16 cellular contexts compared by ENCODE assay signal in genomic region chr7:77794000-77794399, GRCh38.
"Had no signal": no experiment of that assay in that cellular context is flagged by ENCODE, and none has a peak within 500 bp of the region (broad histone marks: within the 10 kb centered on the region; RNA-seq: fewer than 3 reads in every experiment).

No MANE protein-coding gene starts in this region.

- DNase-seq: activated CD4-positive, alpha-beta T cell treated with anti-CD3 and anti-CD28 coated beads, Interleukin-2, amount 50 U/mL, for 48 hours; activated CD4-positive, CD25-positive, alpha-beta regulatory T cell treated with anti-CD3 and anti-CD28 coated beads, Interleukin-2, amount 50 U/mL, for 72 hours; activated naive CD4-positive, alpha-beta T cell treated with Interleukin-2 at 50 U/mL for 16 hours; amniotic stem cell; body of pancreas; endodermal cell; immature natural killer cell; naive thymus-derived CD8-positive, alpha-beta T cell; nucleus accumbens; sigmoid colon; stimulated activated CD4-positive, alpha-beta T cell treated with anti-CD3 and anti-CD28 coated beads, Interleukin-2, amount 100 ng/mL, for 48 hours; testis had no signal

- H3K9me3 ChIP-seq: body of pancreas, prostate gland, sigmoid colon, testis had no signal

- ATAC-seq: body of pancreas; esophagus mucosa; naive thymus-derived CD8-positive, alpha-beta T cell had no signal

- H3K27me3 ChIP-seq: body of pancreas, sigmoid colon, testis had no signal

- H3K27ac Mint-ChIP-seq: endodermal cell; stimulated activated naive CD8-positive, alpha-beta T cell treated with anti-CD3 and anti-CD28 coated beads, Interleukin-15, Interleukin-2, amounts not matched to agents 100 ng/mL and 50 ng/mL, for 24 hours had no signal

- H3K9me3 Mint-ChIP-seq: endodermal cell; immature natural killer cell; naive thymus-derived CD8-positive, alpha-beta T cell; stimulated activated naive CD8-positive, alpha-beta T cell treated with anti-CD3 and anti-CD28 coated beads, Interleukin-15, Interleukin-2, amounts not matched to agents 100 ng/mL and 50 ng/mL, for 24 hours had no signal

- H3K27ac ChIP-seq: body of pancreas, sigmoid colon had no signal

- H3K4me3 ChIP-seq: body of pancreas, lung, prostate gland, sigmoid colon, testis had no signal

- H3K36me3 ChIP-seq: prostate gland had no signal

- H3K4me3 Mint-ChIP-seq: endodermal cell; immature natural killer cell; naive thymus-derived CD8-positive, alpha-beta T cell; stimulated activated naive CD8-positive, alpha-beta T cell treated with anti-CD3 and anti-CD28 coated beads, Interleukin-15, Interleukin-2, amounts not matched to agents 100 ng/mL and 50 ng/mL, for 24 hours had no signal

- H3K27me3 Mint-ChIP-seq: naive thymus-derived CD8-positive, alpha-beta T cell; stimulated activated naive CD8-positive, alpha-beta T cell treated with anti-CD3 and anti-CD28 coated beads, Interleukin-15, Interleukin-2, amounts not matched to agents 100 ng/mL and 50 ng/mL, for 24 hours had no signal
